8 cellular contexts compared by ENCODE assay signal in genomic region chr2:239465017-239466001, GRCh38.
DNase-seq lines count a peak whose midpoint lies in the region; ATAC-seq and TF ChIP-seq lines count a peak whose summit lies in the region.

No MANE protein-coding gene starts in this region.

- no peaks in the 10 kb centered on the region for H3K9me3 ChIP-seq in left ventricle myocardium inferior (replicated peaks)
- no peaks in the 10 kb centered on the region for H3K9me3 ChIP-seq in stomach
- H3K9me3 ChIP-seq in prostate gland, result no peaks in the 10 kb centered on the region

- H3K27ac ChIP-seq in left ventricle myocardium inferior (replicated peaks) (no peak overlapping the region), stomach (peak overlapping the region in 4 of 5 donors; percentile 14 to 61 (median 52)), prostate gland (no peak overlapping the region)

- H3K4me3 ChIP-seq in left ventricle myocardium inferior, result no peak overlapping the region
- H3K4me3 ChIP-seq in stomach, result no peak overlapping the region
- no peak overlapping the region for H3K4me3 ChIP-seq in prostate gland

- no peaks in the 10 kb centered on the region for H3K36me3 ChIP-seq in left ventricle myocardium inferior
- no peaks in the 10 kb centered on the region for H3K36me3 ChIP-seq in stomach
- no peaks in the 10 kb centered on the region for H3K36me3 ChIP-seq in prostate gland

- TF ChIP-seq POLR2A in stomach (IDR thresholded peaks at IDR 0.05) (no peak), prostate gland (IDR thresholded peaks at IDR 0.05) (no peak)

- DNase-seq in HT-29 (ENCODE audit: low spot score) (peak; percentile 71), RPMI8226 (peak; percentile 77), left ventricle myocardium inferior (peak; percentile 69), stomach (peak; percentile 53), GM13976 (ENCODE audit: low spot score) (no peak), prostate gland (ENCODE audit: low spot score) (no peak)

- H3K4me1 ChIP-seq in left ventricle myocardium inferior (peaks cover 12% of the 10 kb centered on the region), stomach (peaks cover 0 to 25% (median 10%) of the 10 kb centered on the region in 4 donors), prostate gland (replicated peaks) (no peaks in the 10 kb centered on the region)

- H3K27me3 ChIP-seq in left ventricle myocardium inferior (ENCODE audit: low read depth), result peaks cover 28% of the 10 kb centered on the region
- peaks cover 0 to 21% (median 0%) of the 10 kb centered on the region in 3 donors for H3K27me3 ChIP-seq in stomach
- H3K27me3 ChIP-seq in prostate gland (replicated peaks; ENCODE audit: insufficient read depth), result no peaks in the 10 kb centered on the region

- WGBS in stomach, 5 donors, result 54 to 69% (median 65%) methylated on average over 16 to 31 of the region's 31 CpGs
- 61% methylated on average over 26 of the region's 31 CpGs for WGBS in prostate gland

- no peak for TF ChIP-seq EP300 in stomach (IDR thresholded peaks at IDR 0.05)

- intact Hi-C loops in left ventricle myocardium inferior (cut with micrococcal nuclease) (no loop called here), stomach (cut with DNase I; ENCODE audit: low total_unique reads) (no loop called here), prostate gland (cut with DNase I) (no loop called here)

- in situ Hi-C loops in GM13976 (cut with MboI; ENCODE audit: low sequenced_read_pairs, unreplicated experiment), result no loop called here

- no peak for TF ChIP-seq CTCF in left ventricle myocardium inferior (IDR thresholded peaks at IDR 0.05; ENCODE audit: borderline replicate concordance)
- TF ChIP-seq CTCF in stomach (IDR thresholded peaks at IDR 0.05), result no peak
- no peak for TF ChIP-seq CTCF in GM13976 (IDR thresholded peaks at IDR 0.05; ENCODE audit: borderline replicate concordance, control extremely low read depth, extremely low read depth, insufficient read depth, missing control alignments)
- no peak for TF ChIP-seq CTCF in prostate gland (IDR thresholded peaks at IDR 0.05)

- ATAC-seq in GM21619 (IDR thresholded peaks at IDR 0.05; ENCODE audit: unreplicated experiment) (no peak), HG02870 (IDR thresholded peaks at IDR 0.05; ENCODE audit: unreplicated experiment) (no peak)

Comparison
In these comparisons a context has a peak if more than half of its experiments do, and no peak if none do; other contexts are left out.
1. DNase-seq: peak in HT-29 (single experiment), RPMI8226 (single experiment), left ventricle myocardium inferior (single experiment) and stomach (single experiment); none in GM13976 (single experiment) and prostate gland (single experiment).
2. H3K27ac ChIP-seq: peak in stomach (4 of 5); none in left ventricle myocardium inferior (single experiment) and prostate gland (0 of 2).